Comparison of ENCODE assay signal across 1 cellular context in genomic region chr12:95072900-95073697, GRCh38.
TF ChIP-seq lines count a peak whose summit lies in the region.

TSS of gene NR2C1 (minus strand) at chr12:95073618. CDS start at chr12:95067384, 6,234 bp downstream.

TF ChIP-seq in K562, 482 proteins besides CTCF, POLR2A, EP300 and RAD21 (continued from another document and continues in another):
- TF ChIP-seq ZBTB9 (CRISPR knock-in tag; IDR thresholded peaks at IDR 0.05) (no peak), ZBED1 (IDR thresholded peaks at IDR 0.05) (no peak; the same call in 1 of the 2 replicates), MCM3 (IDR thresholded peaks at IDR 0.05) (no peak), ZFP1 (CRISPR knock-in tag; IDR thresholded peaks at IDR 0.05) (no peak), SRSF7 (optimal IDR thresholded peaks at IDR 0.05; ENCODE audit: low read depth, low read length) (no peak), MCM2 (IDR thresholded peaks at IDR 0.05; ENCODE audit: low read depth) (no peak), DNMT1 (IDR thresholded peaks at IDR 0.05) (no peak), ZNF165 (CRISPR knock-in tag; IDR thresholded peaks at IDR 0.05; ENCODE audit: borderline replicate concordance) (no peak), MAFK (IDR thresholded peaks at IDR 0.05; ENCODE audit: low read length) (no peak), NR4A1 (CRISPR knock-in tag; IDR thresholded peaks at IDR 0.05) (no peak), NR4A1 (tag; IDR thresholded peaks at IDR 0.05) (no peak), ATF2 (CRISPR knock-in tag; IDR thresholded peaks at IDR 0.05) (no peak), ZNF77 (CRISPR knock-in tag; IDR thresholded peaks at IDR 0.05) (no peak), PHF21A (IDR thresholded peaks at IDR 0.05; ENCODE audit: borderline replicate concordance, low read depth) (peak; percentile 48; the same call in 1 of the 2 replicates), ZSCAN32 (CRISPR knock-in tag; IDR thresholded peaks at IDR 0.05) (no peak), RCOR1 (IDR thresholded peaks at IDR 0.05; ENCODE audit: borderline replicate concordance in 1 of 2, low read depth in 2 of 2, low read length in 2 of 2) (no peak), CXXC5 (CRISPR knock-in tag; IDR thresholded peaks at IDR 0.05) (peak; percentile 80), ZNF695 (CRISPR knock-in tag; IDR thresholded peaks at IDR 0.05) (no peak), CHCHD3 (CRISPR knock-in tag; IDR thresholded peaks at IDR 0.05) (no peak), ELF1 (tag; IDR thresholded peaks at IDR 0.05) (no peak), ZNF57 (CRISPR knock-in tag; IDR thresholded peaks at IDR 0.05) (no peak), ZNF384 (IDR thresholded peaks at IDR 0.05; ENCODE audit: low read depth, low read length) (no peak), STAG1 (CRISPR knock-in tag; IDR thresholded peaks at IDR 0.05; ENCODE audit: borderline replicate concordance) (no peak), HDAC2 (IDR thresholded peaks at IDR 0.05) (no peak; the same call in 1 of the 2 replicates), RERE (CRISPR knock-in tag; IDR thresholded peaks at IDR 0.05; ENCODE audit: borderline replicate concordance) (no peak), GATAD2A (IDR thresholded peaks at IDR 0.05) (0 out of 2 replicates have a peak, but pooled peaks have one; percentile 47), HNRNPL (IDR thresholded peaks at IDR 0.05; ENCODE audit: low read depth, low read length) (no peak), RFX5 (IDR thresholded peaks at IDR 0.05; ENCODE audit: low read depth, low read length) (no peak), ZNF609 (CRISPR knock-in tag; IDR thresholded peaks at IDR 0.05; ENCODE audit: borderline replicate concordance) (peak; percentile 78; the same call in 1 of the 2 replicates), STAT6 (CRISPR knock-in tag; IDR thresholded peaks at IDR 0.05) (0 out of 2 replicates have a peak, but pooled peaks have one; percentile 24), ARID3A (IDR thresholded peaks at IDR 0.05; ENCODE audit: borderline replicate concordance, low read depth, low read length) (no peak), TCF7 (IDR thresholded peaks at IDR 0.05; ENCODE audit: borderline replicate concordance) (no peak), FOXK1 (CRISPR knock-in tag; IDR thresholded peaks at IDR 0.05; ENCODE audit: borderline replicate concordance) (no peak), RBBP5 (IDR thresholded peaks at IDR 0.05; ENCODE audit: borderline replicate concordance, insufficient read depth, low read length, poor library complexity, severe bottlenecking) (peak; percentile 75), ZBTB8A (IDR thresholded peaks at IDR 0.05; ENCODE audit: partially characterized antibody) (no peak), KDM1A (IDR thresholded peaks at IDR 0.05) (no peak), ZNF280A (IDR thresholded peaks at IDR 0.05; ENCODE audit: low read depth, partially characterized antibody) (no peak), SAP30 (IDR thresholded peaks at IDR 0.05; ENCODE audit: borderline replicate concordance, insufficient read depth, low read depth, low read length, poor library complexity, severe bottlenecking) (peak; percentile 30), ILF3 (IDR thresholded peaks at IDR 0.05; ENCODE audit: borderline replicate concordance) (no peak), ZBTB43 (CRISPR knock-in tag; IDR thresholded peaks at IDR 0.05) (no peak; the same call in 1 of the 2 replicates), ZZZ3 (IDR thresholded peaks at IDR 0.05) (no peak; the same call in 1 of the 2 replicates), E2F4 (CRISPR knock-in tag; IDR thresholded peaks at IDR 0.05; ENCODE audit: low read depth) (no peak)
